ENCODE assay signal across 1 cellular context in genomic region chr3:195068481-195069080, GRCh38.
TF ChIP-seq lines count a peak whose summit lies in the region.

No MANE protein-coding gene starts in this region.

TF ChIP-seq in K562, 482 proteins besides CTCF, POLR2A, EP300 and RAD21 (continued from another document):
- TF ChIP-seq, protein P1, sequence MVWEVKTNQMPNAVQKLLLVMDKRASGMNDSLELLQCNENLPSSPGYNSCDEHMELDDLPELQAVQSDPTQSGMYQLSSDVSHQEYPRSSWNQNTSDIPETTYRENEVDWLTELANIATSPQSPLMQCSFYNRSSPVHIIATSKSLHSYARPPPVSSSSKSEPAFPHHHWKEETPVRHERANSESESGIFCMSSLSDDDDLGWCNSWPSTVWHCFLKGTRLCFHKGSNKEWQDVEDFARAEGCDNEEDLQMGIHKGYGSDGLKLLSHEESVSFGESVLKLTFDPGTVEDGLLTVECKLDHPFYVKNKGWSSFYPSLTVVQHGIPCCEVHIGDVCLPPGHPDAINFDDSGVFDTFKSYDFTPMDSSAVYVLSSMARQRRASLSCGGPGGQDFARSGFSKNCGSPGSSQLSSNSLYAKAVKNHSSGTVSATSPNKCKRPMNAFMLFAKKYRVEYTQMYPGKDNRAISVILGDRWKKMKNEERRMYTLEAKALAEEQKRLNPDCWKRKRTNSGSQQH (CRISPR knock-in tag; IDR thresholded peaks at IDR 0.05) = no peak
- TF ChIP-seq, protein P2, sequence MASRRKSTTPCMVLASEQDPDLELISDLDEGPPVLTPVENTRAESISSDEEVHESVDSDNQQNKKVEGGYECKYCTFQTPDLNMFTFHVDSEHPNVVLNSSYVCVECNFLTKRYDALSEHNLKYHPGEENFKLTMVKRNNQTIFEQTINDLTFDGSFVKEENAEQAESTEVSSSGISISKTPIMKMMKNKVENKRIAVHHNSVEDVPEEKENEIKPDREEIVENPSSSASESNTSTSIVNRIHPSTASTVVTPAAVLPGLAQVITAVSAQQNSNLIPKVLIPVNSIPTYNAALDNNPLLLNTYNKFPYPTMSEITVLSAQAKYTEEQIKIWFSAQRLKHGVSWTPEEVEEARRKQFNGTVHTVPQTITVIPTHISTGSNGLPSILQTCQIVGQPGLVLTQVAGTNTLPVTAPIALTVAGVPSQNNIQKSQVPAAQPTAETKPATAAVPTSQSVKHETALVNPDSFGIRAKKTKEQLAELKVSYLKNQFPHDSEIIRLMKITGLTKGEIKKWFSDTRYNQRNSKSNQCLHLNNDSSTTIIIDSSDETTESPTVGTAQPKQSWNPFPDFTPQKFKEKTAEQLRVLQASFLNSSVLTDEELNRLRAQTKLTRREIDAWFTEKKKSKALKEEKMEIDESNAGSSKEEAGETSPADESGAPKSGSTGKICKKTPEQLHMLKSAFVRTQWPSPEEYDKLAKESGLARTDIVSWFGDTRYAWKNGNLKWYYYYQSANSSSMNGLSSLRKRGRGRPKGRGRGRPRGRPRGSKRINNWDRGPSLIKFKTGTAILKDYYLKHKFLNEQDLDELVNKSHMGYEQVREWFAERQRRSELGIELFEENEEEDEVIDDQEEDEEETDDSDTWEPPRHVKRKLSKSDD (conservative IDR thresholded peaks at IDR 0.05; ENCODE audit: low read length) = no peak
- TF ChIP-seq TARDBP (IDR thresholded peaks at IDR 0.05) (no peak), BRD9 (IDR thresholded peaks at IDR 0.05; ENCODE audit: low read depth, partially characterized antibody) (no peak), MYNN (IDR thresholded peaks at IDR 0.05) (no peak), MYNN (CRISPR knock-in tag; IDR thresholded peaks at IDR 0.05) (no peak), TCF7L2 (IDR thresholded peaks at IDR 0.05; ENCODE audit: low read depth, low read length) (no peak), LEF1 (IDR thresholded peaks at IDR 0.05) (no peak), KAT2B (IDR thresholded peaks at IDR 0.05; ENCODE audit: low read depth, low read length) (no peak), GTF2A2 (tag; IDR thresholded peaks at IDR 0.05) (no peak), NFIC (IDR thresholded peaks at IDR 0.05) (no peak), CBFB (CRISPR knock-in tag; IDR thresholded peaks at IDR 0.05) (no peak)
- TF ChIP-seq, protein P3, sequence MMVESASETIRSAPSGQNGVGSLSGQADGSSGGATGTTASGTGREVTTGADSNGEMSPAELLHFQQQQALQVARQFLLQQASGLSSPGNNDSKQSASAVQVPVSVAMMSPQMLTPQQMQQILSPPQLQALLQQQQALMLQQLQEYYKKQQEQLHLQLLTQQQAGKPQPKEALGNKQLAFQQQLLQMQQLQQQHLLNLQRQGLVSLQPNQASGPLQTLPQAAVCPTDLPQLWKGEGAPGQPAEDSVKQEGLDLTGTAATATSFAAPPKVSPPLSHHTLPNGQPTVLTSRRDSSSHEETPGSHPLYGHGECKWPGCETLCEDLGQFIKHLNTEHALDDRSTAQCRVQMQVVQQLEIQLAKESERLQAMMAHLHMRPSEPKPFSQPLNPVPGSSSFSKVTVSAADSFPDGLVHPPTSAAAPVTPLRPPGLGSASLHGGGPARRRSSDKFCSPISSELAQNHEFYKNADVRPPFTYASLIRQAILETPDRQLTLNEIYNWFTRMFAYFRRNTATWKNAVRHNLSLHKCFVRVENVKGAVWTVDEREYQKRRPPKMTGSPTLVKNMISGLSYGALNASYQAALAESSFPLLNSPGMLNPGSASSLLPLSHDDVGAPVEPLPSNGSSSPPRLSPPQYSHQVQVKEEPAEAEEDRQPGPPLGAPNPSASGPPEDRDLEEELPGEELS (CRISPR knock-in tag; IDR thresholded peaks at IDR 0.05; ENCODE audit: borderline replicate concordance) = no peak
TF ChIP-seq in K562: peak in this region for 0.
